7 cellular contexts compared by ENCODE assay signal in genomic region chr7:12490105-12490688, GRCh38.
DNase-seq lines count a peak whose midpoint lies in the region; ATAC-seq and TF ChIP-seq lines count a peak whose summit lies in the region.

No MANE protein-coding gene starts in this region.

- no peaks in the 10 kb centered on the region for H4K20me1 ChIP-seq in MM.1S (ENCODE audit: insufficient read depth, low read length)

- H3K4me3 ChIP-seq in MM.1S (ENCODE audit: low read length), result no peak overlapping the region
- H3K4me3 ChIP-seq in RWPE2 (ENCODE audit: severe bottlenecking), result no peak overlapping the region
- H3K4me3 ChIP-seq in fibroblast of mammary gland (ENCODE audit: control insufficient read depth, low read depth, low read length), result no peak overlapping the region
- H3K4me3 ChIP-seq in thoracic aorta, result no peak overlapping the region

- H3K9me3 ChIP-seq in MM.1S (replicated peaks; ENCODE audit: insufficient read depth, low read length) (no peaks in the 10 kb centered on the region), RWPE2 (ENCODE audit: severe bottlenecking) (no peaks in the 10 kb centered on the region), thoracic aorta (no peaks in the 10 kb centered on the region)

- H3K27ac ChIP-seq in MM.1S (ENCODE audit: low read length), result no peak overlapping the region
- H3K27ac ChIP-seq in RWPE2 (ENCODE audit: poor library complexity, severe bottlenecking), result no peak overlapping the region
- H3K27ac ChIP-seq in thoracic aorta, result no peak overlapping the region

- no peaks in the 10 kb centered on the region for H3K79me2 ChIP-seq in MM.1S (ENCODE audit: low read length)

- no peaks in the 10 kb centered on the region for H3F3A ChIP-seq in MM.1S (ENCODE audit: insufficient read depth, low read length)

- peak; percentile 86 for DNase-seq in H4 (ENCODE audit: low spot score)
- DNase-seq in MM.1S, result peak; percentile 59
- DNase-seq in RWPE2 (ENCODE audit: low spot score), result no peak
- DNase-seq in fibroblast of mammary gland (ENCODE audit: low read depth), result peak; percentile 50
- no peak for DNase-seq in thoracic aorta (ENCODE audit: low spot score)
- DNase-seq in posterior cingulate gyrus, result no peak

- H3K27me3 ChIP-seq in MM.1S (replicated peaks; ENCODE audit: insufficient read depth, low read length) (no peaks in the 10 kb centered on the region), RWPE2 (ENCODE audit: insufficient read depth, poor library complexity, severe bottlenecking) (peaks cover 3% of the 10 kb centered on the region), thoracic aorta (replicated peaks; ENCODE audit: insufficient read depth) (no peaks in the 10 kb centered on the region)

- peaks cover 4% of the 10 kb centered on the region; the same call in 1 of the 2 replicates for H3K4me1 ChIP-seq in MM.1S (ENCODE audit: low read length)
- no peaks in the 10 kb centered on the region for H3K4me1 ChIP-seq in RWPE2 (ENCODE audit: insufficient read depth, poor library complexity, severe bottlenecking)
- no peaks in the 10 kb centered on the region for H3K4me1 ChIP-seq in thoracic aorta (ENCODE audit: control insufficient read depth in 1 of 2, low read depth in 2 of 2)

- TF ChIP-seq CTCF in GM12873 (IDR thresholded peaks at IDR 0.05; ENCODE audit: insufficient read depth, low read depth, low read length, missing control alignments) (peak; percentile 40), MM.1S (IDR thresholded peaks at IDR 0.05; ENCODE audit: low read length) (peak; percentile 61), RWPE2 (IDR thresholded peaks at IDR 0.05; ENCODE audit: poor library complexity, severe bottlenecking) (peak; percentile 75), fibroblast of mammary gland (conservative IDR thresholded peaks at IDR 0.05; ENCODE audit: control insufficient read depth, insufficient read depth, low read depth, low read length) (peak; percentile 53), thoracic aorta (IDR thresholded peaks at IDR 0.05) (peak; percentile 22)

- H3K36me3 ChIP-seq in MM.1S (replicated peaks; ENCODE audit: insufficient read depth, low read length) (no peaks in the 10 kb centered on the region), RWPE2 (ENCODE audit: low read depth) (no peaks in the 10 kb centered on the region), thoracic aorta (no peaks in the 10 kb centered on the region)

- intact Hi-C loops in posterior cingulate gyrus (cut with DNase I), result loop anchor here (5.0 to 10.0 kb wide), 6 partner anchors 33 to 1063 kb away; partner anchors contain the start of gene THSD7A

- no peak overlapping the region for H3K9ac ChIP-seq in MM.1S (ENCODE audit: low read length)

- no peak overlapping the region for H2AFZ ChIP-seq in MM.1S (ENCODE audit: low read length)

- no peak overlapping the region for H3K4me2 ChIP-seq in MM.1S (ENCODE audit: low read depth, low read length)

- no peaks in the 10 kb centered on the region for H3K9me2 ChIP-seq in MM.1S (replicated peaks; ENCODE audit: insufficient read depth, low read length)

- ATAC-seq in RWPE2 (ENCODE audit: low read depth), result peak; percentile 56; the same call in 1 of the 3 replicates
- ATAC-seq in thoracic aorta (ENCODE audit: insufficient number of reproducible peaks, low FRiP score, low read depth), result no peak

Comparison
In these comparisons a context has a peak if more than half of its experiments do, and no peak if none do; other contexts are left out.
1. CTCF ChIP-seq: peak in every context shown above with its lines; median percentile 75 in RWPE2; 61 in MM.1S; 53 in fibroblast of mammary gland; 40 in GM12873; 22 in thoracic aorta.
2. DNase-seq: peak in H4 (single experiment), MM.1S (single experiment) and fibroblast of mammary gland (single experiment); none in RWPE2 (single experiment), thoracic aorta (single experiment) and posterior cingulate gyrus (0 of 10).